Comparison of ENCODE assay signal across 19 cellular contexts in the genomic region with DNA sequence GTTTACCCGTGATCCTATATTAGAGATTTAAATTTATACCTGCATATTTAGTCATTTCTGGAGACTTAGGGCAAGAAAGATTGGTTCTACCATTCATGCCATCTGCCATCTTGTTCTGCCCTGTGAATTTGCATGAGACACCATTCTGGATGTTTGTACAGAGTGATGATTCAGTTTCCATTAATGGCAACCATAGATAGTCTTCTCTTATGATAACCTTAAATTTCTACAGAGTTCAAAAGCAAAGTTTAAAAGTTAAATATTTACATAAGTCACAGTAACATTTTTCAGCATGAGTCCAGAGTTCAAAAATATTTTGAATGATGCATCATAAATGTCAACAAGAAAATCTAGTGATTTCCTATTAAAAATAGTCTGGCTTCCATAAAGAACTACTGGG. TPM values are rescaled to one million over a fixed set of nuclear protein-coding genes. Genes with fewer than 3 reads are reported as not detected.
DNase-seq lines count a peak whose midpoint lies in the region; ATAC-seq, FAIRE-seq and TF ChIP-seq lines count a peak whose summit lies in the region.
"Had no signal": no experiment of that assay in that cellular context is flagged by ENCODE, and none has a peak within 500 bp of the region (broad histone marks: within the 10 kb centered on the region; RNA-seq: fewer than 3 reads in every experiment).

No MANE protein-coding gene starts in this region.

- peaks cover 3% of the 10 kb centered on the region for H3K9me3 Mint-ChIP-seq in natural killer cell treated with Interleukin-12 subunit alpha and Interleukin-12 subunit beta and Interleukin-15 and Interleukin-18, amount 100 ng/mL, for 72 hours

- CTCF ChIA-PET in A549 (lab: Yijun Ruan, JAX) = interaction anchor here (0.8 to 1.3 kb wide), 2 partner anchors 10 to 22 kb away, joined by 3 read pairs; no protein-coding TSS in a partner anchor

- no peaks in the 10 kb centered on the region for H3K36me3 ChIP-seq in right atrium auricular region
- H3K36me3 ChIP-seq: colonic mucosa had no signal

- H3K4me3 Mint-ChIP-seq in natural killer cell treated with Interleukin-12 subunit alpha and Interleukin-12 subunit beta and Interleukin-15 and Interleukin-18, amount 100 ng/mL, for 72 hours = peak overlapping the region; percentile 67
- H3K4me3 Mint-ChIP-seq: activated naive CD4-positive, alpha-beta T cell treated with anti-CD3 and anti-CD28 coated beads for 36 hours; nephron progenitor cell had no signal

- peak; percentile 98 for FAIRE-seq in A549 (lab: Jason Lieb, UNC)
- FAIRE-seq: endometrium had no signal

- TF ChIP-seq POLR2A in A549 (IDR thresholded peaks at IDR 0.05; ENCODE audit: low read length) = no peak

- H3K27ac ChIP-seq in A549 (peak overlapping the region; percentile 23 to 38; a peak in 3 of 6 replicates), right atrium auricular region (peak overlapping the region in 1 of 2 donors; percentile 54)
- H3K27ac ChIP-seq: colonic mucosa had no signal

- TF ChIP-seq CTCF in A549 (IDR thresholded peaks at IDR 0.05) (no peak), right atrium auricular region (IDR thresholded peaks at IDR 0.05) (no peak)

- no peak for TF ChIP-seq RAD21 in A549 (conservative IDR thresholded peaks at IDR 0.05 in 1 of 2, IDR thresholded peaks at IDR 0.05 in 1 of 2)

- peak; percentile 86 to 91 for ATAC-seq in A549
- ATAC-seq in natural killer cell treated with Interleukin-12 subunit alpha and Interleukin-12 subunit beta and Interleukin-15 and Interleukin-18, amount 100 ng/mL, for 72 hours = no peak
- ATAC-seq in HG02759 (IDR thresholded peaks at IDR 0.05; ENCODE audit: unreplicated experiment) = no peak
- ATAC-seq in GM19455 (IDR thresholded peaks at IDR 0.05; ENCODE audit: unreplicated experiment) = no peak

- peaks cover 62 to 69% of the 10 kb centered on the region in 2 donors for H3K4me1 Mint-ChIP-seq in natural killer cell treated with Interleukin-12 subunit alpha and Interleukin-12 subunit beta and Interleukin-15 and Interleukin-18, amount 100 ng/mL, for 72 hours (ENCODE audit: low read depth in 2 of 2)

- peak in 1 of 2 experiments; percentile 75 for DNase-seq in A549 (ENCODE audit: low read depth in 1 of 2, low spot score in 1 of 2)
- DNase-seq in HCEC 1CT = peak; percentile 46
- DNase-seq in brain pericyte (ENCODE audit: low read depth, low spot score) = peak; percentile 41
- DNase-seq in natural killer cell treated with Interleukin-12 subunit alpha and Interleukin-12 subunit beta and Interleukin-15 and Interleukin-18, amount 100 ng/mL, for 72 hours (ENCODE audit: low spot score) = no peak
- DNase-seq in activated CD4-positive, CD25-positive, alpha-beta regulatory T cell treated with anti-CD3 and anti-CD28 coated beads, Interleukin-2, amount 50 U/mL, for 72 hours = no peak
- DNase-seq in right atrium auricular region (ENCODE audit: low spot score) = no peak
- DNase-seq: activated CD4-positive, alpha-beta T cell treated with anti-CD3 and anti-CD28 coated beads, Interleukin-2, amount 50 U/mL, for 48 hours; activated naive CD4-positive, alpha-beta T cell treated with anti-CD3 and anti-CD28 coated beads for 36 hours; aorta; colonic mucosa; DMS79 treated with DMSO at 0.1 percent for 48 hours; kidney glomerular epithelial cell; NCI-H1048; NCI-H2029; nephron progenitor cell; stimulated activated CD4-positive, alpha-beta T cell treated with anti-CD3 and anti-CD28 coated beads, Interleukin-12 subunit alpha, Interleukin-12 subunit beta, amount 100 ng/mL, for 4 hours had no signal

- peaks cover 5% of the 10 kb centered on the region for H3K36me3 Mint-ChIP-seq in natural killer cell treated with Interleukin-12 subunit alpha and Interleukin-12 subunit beta and Interleukin-15 and Interleukin-18, amount 100 ng/mL, for 72 hours

- H3K4me1 ChIP-seq in A549 (peaks cover 35% of the 10 kb centered on the region), right atrium auricular region (peaks cover 0 to 68% of the 10 kb centered on the region in 2 donors)
- H3K4me1 ChIP-seq: colonic mucosa had no signal

- POLR2A ChIA-PET in A549 (lab: Yijun Ruan, JAX) = no interaction called here

- H3K27me3 Mint-ChIP-seq in natural killer cell treated with Interleukin-12 subunit alpha and Interleukin-12 subunit beta and Interleukin-15 and Interleukin-18, amount 100 ng/mL, for 72 hours = no peaks in the 10 kb centered on the region

- peak overlapping the region; percentile 64 to 84 for H3K27ac Mint-ChIP-seq in natural killer cell treated with Interleukin-12 subunit alpha and Interleukin-12 subunit beta and Interleukin-15 and Interleukin-18, amount 100 ng/mL, for 72 hours
- H3K27ac Mint-ChIP-seq: activated naive CD4-positive, alpha-beta T cell treated with anti-CD3 and anti-CD28 coated beads for 36 hours; nephron progenitor cell had no signal

- peak overlapping the region; percentile 57 for H3K4me2 ChIP-seq in A549

- H3K9me3 ChIP-seq in A549 (peaks cover 16% of the 10 kb centered on the region), right atrium auricular region (no peaks in the 10 kb centered on the region)
- H3K9me3 ChIP-seq: colonic mucosa had no signal

- no peak overlapping the region for H3K4me3 ChIP-seq in A549
- H3K4me3 ChIP-seq in right atrium auricular region = no peak overlapping the region
- H3K4me3 ChIP-seq: colonic mucosa had no signal

- peak in 1 of 2 experiments; percentile 37; a peak in 2 of 5 replicates for TF ChIP-seq EP300 in A549 (IDR thresholded peaks at IDR 0.05)

- no peaks in the 10 kb centered on the region for H3K27me3 ChIP-seq in right atrium auricular region
- H3K27me3 ChIP-seq: colonic mucosa had no signal

- 5% methylated on average over 1 of the region's 1 CpG for WGBS in A549 (ENCODE audit: missing lambda C conversion rate)

TF ChIP-seq in A549, 52 proteins besides CTCF, POLR2A, EP300 and RAD21:
- TF ChIP-seq ZNF302 (CRISPR knock-in tag; IDR thresholded peaks at IDR 0.05) (no peak), MAX (IDR thresholded peaks at IDR 0.05) (peak; percentile 19; the same call in 1 of the 2 replicates), CEBPB (IDR thresholded peaks at IDR 0.05) (no peak), EHMT2 (IDR thresholded peaks at IDR 0.05; ENCODE audit: low read depth) (peak; percentile 98), GATA3 (IDR thresholded peaks at IDR 0.05; ENCODE audit: borderline replicate concordance) (peak; percentile 77), E2F6 (IDR thresholded peaks at IDR 0.05; ENCODE audit: borderline replicate concordance, low read depth) (no peak), JUNB (IDR thresholded peaks at IDR 0.05) (peak; percentile 93), FOXS1 (CRISPR knock-in tag; IDR thresholded peaks at IDR 0.05) (peak; percentile 75), JUN (IDR thresholded peaks at IDR 0.05) (peak in 1 of 2 experiments; percentile 78; a peak in 1 of 5 replicates), FOSL2 (IDR thresholded peaks at IDR 0.05) (peak; percentile 90), FOSL2 (CRISPR knock-in tag; IDR thresholded peaks at IDR 0.05) (peak; percentile 78), ESRRA (IDR thresholded peaks at IDR 0.05; ENCODE audit: borderline replicate concordance, low read length) (no peak)
- TF ChIP-seq, protein P1, sequence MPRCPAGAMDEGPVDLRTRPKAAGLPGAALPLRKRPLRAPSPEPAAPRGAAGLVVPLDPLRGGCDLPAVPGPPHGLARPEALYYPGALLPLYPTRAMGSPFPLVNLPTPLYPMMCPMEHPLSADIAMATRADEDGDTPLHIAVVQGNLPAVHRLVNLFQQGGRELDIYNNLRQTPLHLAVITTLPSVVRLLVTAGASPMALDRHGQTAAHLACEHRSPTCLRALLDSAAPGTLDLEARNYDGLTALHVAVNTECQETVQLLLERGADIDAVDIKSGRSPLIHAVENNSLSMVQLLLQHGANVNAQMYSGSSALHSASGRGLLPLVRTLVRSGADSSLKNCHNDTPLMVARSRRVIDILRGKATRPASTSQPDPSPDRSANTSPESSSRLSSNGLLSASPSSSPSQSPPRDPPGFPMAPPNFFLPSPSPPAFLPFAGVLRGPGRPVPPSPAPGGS (IDR thresholded peaks at IDR 0.05) = peak; percentile 82; the same call in 1 of the 3 replicates

RNA-seq across cellular contexts. Expression of gene PLCB1, which starts 23.2 kb away (rescaled TPM):
- polyA plus RNA-seq in A549 (2011; rRNA removed) (5.9 and 6.3 TPM in 2 replicates), A549 (2017; fragmentation: RNase III; extraction: RNeasy Plus Mini Kit Qiagen cat#74134 plus additional on column Dnase treatment) (0.60 to 1.0 TPM (median 0.97 TPM) in 3 replicates)
- polyA plus RNA-seq in A549 (2012; cell fraction: cytosol; rRNA removed) = 0.32 and 0.47 TPM in 2 replicates
- polyA plus RNA-seq in A549 (2012; cell fraction: nucleus; rRNA removed) = 0.25 and 0.56 TPM in 2 replicates
- 6.5 and 10.2 TPM in 2 replicates for polyA minus RNA-seq in A549 (2011; rRNA and poly(A)+ RNA removed)
- total RNA-seq in natural killer cell treated with Interleukin-12 subunit alpha and Interleukin-12 subunit beta and Interleukin-15 and Interleukin-18, amount 100 ng/mL, for 72 hours = 10 to 100 TPM; 12.3 to 13.4 TPM
- 10 to 100 TPM in 1 of 2 donors, 1 to 10 TPM in 1; 7.3 to 45.5 TPM for total RNA-seq in right atrium auricular region

Comparison
In these comparisons a context has a peak if more than half of its experiments do, and no peak if none do; other contexts are left out.
1. ATAC-seq: peak in A549 (2 of 2); none in natural killer cell treated with Interleukin-12 subunit alpha and Interleukin-12 subunit beta and Interleukin-15 and Interleukin-18, amount 100 ng/mL, for 72 hours (0 of 2), HG02759 (single experiment) and GM19455 (single experiment).
2. DNase-seq: peak in HCEC 1CT (single experiment) and brain pericyte (single experiment); none in natural killer cell treated with Interleukin-12 subunit alpha and Interleukin-12 subunit beta and Interleukin-15 and Interleukin-18, amount 100 ng/mL, for 72 hours (single experiment), activated CD4-positive, CD25-positive, alpha-beta regulatory T cell treated with anti-CD3 and anti-CD28 coated beads, Interleukin-2, amount 50 U/mL, for 72 hours (single experiment) and right atrium auricular region (single experiment).